In genomic region chr19:15243236-15243957, GRCh38 we compare ENCODE assay signal across 1 cellular context.
TF ChIP-seq lines count a peak whose summit lies in the region.

No MANE protein-coding gene starts in this region.

TF ChIP-seq in K562, 482 proteins besides CTCF, POLR2A, EP300 and RAD21:
- TF ChIP-seq POLR2AphosphoS5 (IDR thresholded peaks at IDR 0.05; ENCODE audit: control insufficient read depth, insufficient read depth, low read depth, low read length): peak; percentile 4; the same call in 1 of the 2 replicates
- TF ChIP-seq ESRRA (IDR thresholded peaks at IDR 0.05; ENCODE audit: borderline replicate concordance, low read depth): no peak
- TF ChIP-seq POLR2B (IDR thresholded peaks at IDR 0.05; ENCODE audit: low read depth, partially characterized antibody): peak; percentile 17
- no peak for TF ChIP-seq ZNF41 (CRISPR knock-in tag; conservative IDR thresholded peaks at IDR 0.05)
- peak; percentile 50; the same call in 1 of the 2 replicates for TF ChIP-seq POLR2G (IDR thresholded peaks at IDR 0.05; ENCODE audit: low read depth, low read length)
- no peak for TF ChIP-seq ZBTB9 (CRISPR knock-in tag; IDR thresholded peaks at IDR 0.05)
- TF ChIP-seq KLF1 (tag; IDR thresholded peaks at IDR 0.05): no peak
- TF ChIP-seq RBM22 (IDR thresholded peaks at IDR 0.05; ENCODE audit: low read depth, low read length, poor library complexity, severe bottlenecking): peak; percentile 73
